ENCODE assay signal across 21 cellular contexts in the genomic region with DNA sequence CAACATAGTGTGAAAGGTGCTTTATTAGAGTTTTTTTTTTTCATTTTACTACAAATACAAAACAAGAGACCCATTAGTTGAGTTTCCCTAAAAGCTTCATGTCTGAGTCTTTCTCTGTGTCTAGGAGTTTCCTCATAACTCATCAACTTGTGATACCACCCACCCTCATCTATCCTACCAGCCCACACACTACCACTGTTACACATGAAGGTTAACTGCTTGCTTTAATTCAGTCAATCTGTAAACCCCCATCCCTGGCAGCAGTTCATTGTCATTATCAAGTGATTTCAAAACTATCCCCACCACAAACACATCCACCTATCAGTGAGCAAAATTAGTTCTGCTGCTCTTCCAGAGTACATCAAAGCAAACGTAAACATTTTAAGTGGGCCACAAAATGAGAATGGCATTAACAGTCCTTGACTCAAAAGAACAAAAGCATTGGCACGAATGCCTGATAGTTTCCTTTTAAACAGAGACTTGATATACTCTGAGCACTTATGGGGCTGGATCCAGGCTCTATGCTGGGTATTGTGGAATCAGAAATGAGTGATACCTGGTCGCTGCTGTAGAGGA.
"Had no signal": no experiment of that assay in that cellular context is flagged by ENCODE, and none has a peak within 500 bp of the region (broad histone marks: within the 10 kb centered on the region; RNA-seq: fewer than 3 reads in every experiment).

No MANE protein-coding gene starts in this region.

- H3K9me3 ChIP-seq: adrenal gland, thyroid gland had no signal

- H3K27me3 Mint-ChIP-seq: activated CD4-positive, alpha-beta T cell treated with anti-CD3 and anti-CD28 coated beads for 36 hours; progenitor cell of endocrine pancreas had no signal

- H3K36me3 Mint-ChIP-seq: activated naive CD4-positive, alpha-beta T cell treated with anti-CD3 and anti-CD28 coated beads, Interleukin-2, amount 50 U/mL, for 72 hours; immature natural killer cell had no signal

- H3K4me1 Mint-ChIP-seq: activated CD4-positive, alpha-beta T cell treated with anti-CD3 and anti-CD28 coated beads for 36 hours; immature natural killer cell; neural crest cell had no signal

- H3K4me1 ChIP-seq: adrenal gland, esophagus squamous epithelium, heart right ventricle, left ventricle myocardium inferior, right atrium auricular region, thyroid gland had no signal

- H3K27ac ChIP-seq: adrenal gland, esophagus squamous epithelium, heart right ventricle, left ventricle myocardium inferior, right atrium auricular region, thyroid gland had no signal

- ATAC-seq: activated CD4-positive, alpha-beta T cell treated with anti-CD3 and anti-CD28 coated beads for 36 hours; activated naive CD4-positive, alpha-beta T cell treated with anti-CD3 and anti-CD28 coated beads, Interleukin-2, amount 50 U/mL, for 72 hours; heart right ventricle; WTC11 had no signal

- H3K27ac Mint-ChIP-seq: activated CD4-positive, alpha-beta T cell treated with anti-CD3 and anti-CD28 coated beads for 36 hours; activated naive CD4-positive, alpha-beta T cell treated with anti-CD3 and anti-CD28 coated beads, Interleukin-2, amount 50 U/mL, for 72 hours; activated T-helper 1 cell treated with anti-CD3 and anti-CD28 coated beads, Interleukin-12 subunit alpha, Interleukin-12 subunit beta, Interleukin-2, Interleukin-4 antibody, amounts not matched to agents 30 ng/mL and 10 ng/mL and 1 ng/mL, durations not matched to agents 14 hours and 24 hours and 36 hours; immature natural killer cell; progenitor cell of endocrine pancreas; WTC11 had no signal

- H3K4me3 ChIP-seq: adrenal gland, esophagus squamous epithelium, heart right ventricle, left ventricle myocardium inferior, right atrium auricular region, thyroid gland had no signal

- H3K9me3 Mint-ChIP-seq: activated T-helper 1 cell treated with anti-CD3 and anti-CD28 coated beads, Interleukin-12 subunit alpha, Interleukin-12 subunit beta, Interleukin-2, Interleukin-4 antibody, amounts not matched to agents 30 ng/mL and 10 ng/mL and 1 ng/mL, durations not matched to agents 14 hours and 24 hours and 36 hours had no signal

- H3K4me3 Mint-ChIP-seq: activated CD4-positive, alpha-beta T cell treated with anti-CD3 and anti-CD28 coated beads for 36 hours; activated T-helper 1 cell treated with anti-CD3 and anti-CD28 coated beads, Interleukin-12 subunit alpha, Interleukin-12 subunit beta, Interleukin-2, Interleukin-4 antibody, amounts not matched to agents 30 ng/mL and 10 ng/mL and 1 ng/mL, durations not matched to agents 14 hours and 24 hours and 36 hours; immature natural killer cell; neural crest cell; WTC11 had no signal

- DNase-seq: activated CD4-positive, alpha-beta T cell treated with anti-CD3 and anti-CD28 coated beads for 36 hours; activated CD4-positive, alpha-beta T cell treated with anti-CD3 and anti-CD28 coated beads, Interleukin-2, amount 50 U/mL, for 48 hours; activated gamma-delta T cell treated with Interleukin-2 at 50 U/mL for 16 hours; activated T-cell treated with anti-CD3 and anti-CD28 coated beads for 4 hours; adrenal gland; effector CD4-positive, alpha-beta T cell; esophagus squamous epithelium; heart right ventricle; immature natural killer cell; kidney glomerular epithelial cell; left ventricle myocardium inferior; mammary epithelial cell; stimulated activated CD4-positive, alpha-beta T cell treated with anti-CD3 and anti-CD28 coated beads, Interleukin-2, amount 100 ng/mL, for 24 hours; stimulated activated naive CD4-positive, alpha-beta T cell treated with Interleukin-2 at 50 U/mL for 16 hours; thyroid gland had no signal

- H3K36me3 ChIP-seq: adrenal gland, esophagus squamous epithelium, heart right ventricle, left ventricle myocardium inferior, right atrium auricular region, thyroid gland had no signal

- H3K27me3 ChIP-seq: adrenal gland, esophagus squamous epithelium, right atrium auricular region, thyroid gland had no signal
